ENCODE assay signal across 8 cellular contexts in the genomic region with DNA sequence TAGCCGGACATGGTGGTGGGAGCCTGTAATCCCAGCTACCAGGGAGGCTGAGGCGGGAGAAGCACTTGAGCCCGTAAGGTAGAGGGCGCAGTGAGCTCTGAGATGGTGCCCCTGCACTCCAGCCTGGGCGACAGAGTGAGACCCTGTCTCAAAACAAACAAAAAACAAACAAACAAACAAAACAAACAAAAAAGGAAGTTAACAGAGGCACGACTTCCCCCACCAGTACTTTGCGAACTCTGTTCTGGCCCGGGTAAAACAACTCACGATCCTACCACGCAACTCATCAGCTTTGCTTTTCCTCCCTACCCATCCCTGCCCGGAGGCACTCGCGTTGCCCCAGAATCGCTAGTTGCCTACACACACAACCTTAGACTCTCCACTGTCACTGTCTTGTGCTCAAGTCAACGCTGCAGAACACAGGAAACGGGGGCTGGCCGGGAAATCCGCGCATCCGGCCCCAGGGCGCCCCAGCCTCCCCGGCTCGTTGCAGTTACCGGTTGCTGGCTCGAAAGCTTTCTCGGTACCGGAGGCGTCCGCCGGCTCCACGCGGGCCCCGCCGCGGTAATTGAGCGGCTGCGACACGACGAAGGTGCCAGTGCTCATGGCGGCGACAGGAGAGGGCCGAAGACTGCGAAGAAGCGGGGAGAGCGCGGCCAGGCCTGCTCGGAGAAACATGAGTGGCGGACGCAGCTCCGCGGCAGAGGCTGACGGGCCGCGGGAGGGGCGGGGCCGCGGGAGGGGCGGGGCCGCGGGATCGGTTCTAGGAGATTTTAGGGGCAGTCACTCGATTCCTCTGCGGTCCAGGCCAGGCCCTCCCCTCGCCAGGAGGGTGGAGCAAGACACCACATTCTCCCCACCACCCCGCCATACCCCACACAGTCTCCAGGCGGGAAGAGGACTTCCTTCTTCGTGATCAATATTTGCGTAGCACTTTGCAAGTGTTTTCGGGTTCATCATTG. TPM values are rescaled to one million over a fixed set of nuclear protein-coding genes. Genes with fewer than 3 reads are reported as not detected.
DNase-seq lines count a peak whose midpoint lies in the region; ATAC-seq and TF ChIP-seq lines count a peak whose summit lies in the region.

ALDH9A1 (minus strand) TSS at position 682 of the 962 bp plus-strand sequence; CDS start at position 678, 4 bp downstream.

- ATAC-seq in HG03457 (IDR thresholded peaks at IDR 0.05; ENCODE audit: unreplicated experiment) = peak; percentile 93

- peak within 1 kb of the TSS; percentile 84 to 97 (median 93) for H3K9ac ChIP-seq in BLaER1 treated with 17β-estradiol and CSF1 and Interleukin-3, amounts not matched to agents 10 nM and 100 nM

- peaks cover 25 to 50% (median 41%) of the 10 kb centered on the region in 10 experiments for H3K4me1 ChIP-seq in BLaER1 treated with 17β-estradiol and CSF1 and Interleukin-3, amounts not matched to agents 10 nM and 100 nM

- DNase-seq in GM19240 (ENCODE audit: insufficient read length, low spot score) (peak; percentile 63), NCI-H510A treated with DMSO at 0.1 percent for 48 hours (lab: John Stamatoyannopoulos, UW) (peak; percentile 88), chondrocyte (ENCODE audit: low spot score) (peak; percentile 92), kidney tubule cell (ENCODE audit: low spot score) (peak; percentile 89)
- DNase-seq in activated CD4-positive, alpha-beta T cell treated with anti-CD3 and anti-CD28 coated beads for 24 hours (ENCODE audit: low read depth in 2 of 2) = peak; percentile 77 to 90
- DNase-seq in stimulated activated CD4-positive, alpha-beta T cell treated with anti-CD3 and anti-CD28 coated beads, Interleukin-1b, Interleukin-23, amount 100 ng/mL, for 24 hours (ENCODE audit: low read depth in 4 of 4, low spot score in 1 of 4) = peak; percentile 59 to 92 (median 72)

- TF ChIP-seq CTCF in chondrocyte (IDR thresholded peaks at IDR 0.05) = peak; percentile 77

- H3K27me3 ChIP-seq in BLaER1 treated with 17β-estradiol and CSF1 and Interleukin-3, amounts not matched to agents 10 nM and 100 nM = no peaks in the 10 kb centered on the region

- H3K4me3 Mint-ChIP-seq in chondrocyte (ENCODE audit: unreplicated experiment) = peak within 1 kb of the TSS; percentile 99

- peak within 1 kb of the TSS; percentile 68 to 84 (median 77) for H3K4me3 ChIP-seq in BLaER1 treated with 17β-estradiol and CSF1 and Interleukin-3, amounts not matched to agents 10 nM and 100 nM

- H4K20me1 ChIP-seq in BLaER1 treated with 17β-estradiol and CSF1 and Interleukin-3, amounts not matched to agents 10 nM and 100 nM = peaks cover 0 to 32% (median 17%) of the 10 kb centered on the region in 11 experiments; a peak in 15 of 22 replicates

- H3K4me1 Mint-ChIP-seq in chondrocyte (ENCODE audit: low read depth) = peaks cover 25% of the 10 kb centered on the region

- H3K27ac ChIP-seq in BLaER1 treated with 17β-estradiol and CSF1 and Interleukin-3, amounts not matched to agents 10 nM and 100 nM = peak within 1 kb of the TSS; percentile 81 to 96 (median 95)

- H3K9me3 Mint-ChIP-seq in chondrocyte (ENCODE audit: low read depth) = no peaks in the 10 kb centered on the region

- H3K36me3 ChIP-seq in BLaER1 treated with 17β-estradiol and CSF1 and Interleukin-3, amounts not matched to agents 10 nM and 100 nM = peaks cover 9 to 19% (median 13%) of the 10 kb centered on the region in 11 experiments

- peak within 1 kb of the TSS; percentile 97 for H3K27ac Mint-ChIP-seq in chondrocyte (ENCODE audit: unreplicated experiment)

- H3K27me3 Mint-ChIP-seq in chondrocyte (ENCODE audit: low read depth) = peaks cover 4% of the 10 kb centered on the region

- H3K36me3 Mint-ChIP-seq in chondrocyte (ENCODE audit: low read depth) = peaks cover 4% of the 10 kb centered on the region

- H3K9me3 ChIP-seq in BLaER1 treated with 17β-estradiol and CSF1 and Interleukin-3, amounts not matched to agents 10 nM and 100 nM (replicated peaks in 1 of 11) = peaks cover 0 to 11% (median 9%) of the 10 kb centered on the region in 11 experiments; a peak in 12 of 22 replicates

- H3K4me2 ChIP-seq in BLaER1 treated with 17β-estradiol and CSF1 and Interleukin-3, amounts not matched to agents 10 nM and 100 nM = peak within 1 kb of the TSS; percentile 70 to 92 (median 85)

RNA-seq across cellular contexts. Expression of gene ALDH9A1, which starts in this region (rescaled TPM):
- 25.9 to 38.6 TPM (median 34.6 TPM) in 3 replicates for total RNA-seq in chondrocyte

Comparison
In these comparisons a context has a peak if more than half of its experiments do, and no peak if none do; other contexts are left out.
1. Peak in every context shown above with its lines: DNase-seq, ATAC-seq, H3K4me3 ChIP-seq and H3K27ac ChIP-seq.